ENCODE assay signal across 8 cellular contexts in the genomic region with DNA sequence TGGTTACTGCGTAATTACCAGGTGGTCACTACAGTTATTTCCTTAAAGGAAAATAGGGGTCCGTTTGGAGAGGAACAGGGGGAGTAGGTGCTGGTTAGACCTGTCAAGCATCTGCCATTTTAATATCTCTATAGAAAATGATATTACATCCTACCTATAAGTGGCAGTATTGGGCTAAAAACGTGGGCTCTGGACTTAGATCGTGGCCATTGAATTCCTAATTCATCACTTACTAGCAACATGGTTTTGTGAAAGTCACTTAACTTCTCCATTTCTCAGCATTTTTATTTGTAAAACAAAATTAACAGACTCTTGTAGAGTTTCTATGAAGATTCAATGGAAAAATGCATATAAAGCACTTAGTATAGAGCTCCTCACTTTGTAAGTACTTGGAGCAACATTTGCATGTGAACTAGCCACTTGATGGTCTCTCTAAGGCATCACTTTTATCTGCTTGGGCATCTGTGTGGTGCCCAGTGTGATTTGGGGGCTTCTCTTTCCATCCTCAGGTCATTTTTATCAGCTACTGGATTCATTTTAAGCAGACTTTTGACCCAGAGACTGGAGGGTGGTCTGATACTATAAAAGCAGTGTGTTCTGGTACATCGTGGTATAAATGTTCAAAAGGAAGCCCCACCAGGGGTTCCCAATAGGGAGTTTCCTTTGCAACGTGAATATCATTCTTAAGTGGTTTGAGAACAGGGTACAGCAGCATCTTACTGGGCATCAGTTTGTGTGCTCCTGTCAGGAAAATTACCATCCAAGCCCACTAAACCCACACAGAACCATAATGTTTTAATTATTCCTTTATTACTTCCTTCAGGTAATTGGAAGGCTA. TPM values are rescaled to one million over a fixed set of nuclear protein-coding genes. Genes with fewer than 3 reads are reported as not detected.
DNase-seq lines count a peak whose midpoint lies in the region; ATAC-seq, FAIRE-seq and TF ChIP-seq lines count a peak whose summit lies in the region.

No MANE protein-coding gene starts in this region.

- peak; percentile 90 for ATAC-seq in GM19351 (IDR thresholded peaks at IDR 0.05; ENCODE audit: unreplicated experiment)
- ATAC-seq in HG03571 (IDR thresholded peaks at IDR 0.05; ENCODE audit: unreplicated experiment): peak; percentile 74

- H3K4me1 ChIP-seq in endothelial cell of umbilical vein (ENCODE audit: control insufficient read depth, extremely low read depth, insufficient read depth, low read length) (peaks cover 28% of the 10 kb centered on the region), osteoblast (ENCODE audit: insufficient read depth, low read length) (peaks cover 34% of the 10 kb centered on the region)

- H3K36me3 Mint-ChIP-seq in activated naive CD8-positive, alpha-beta T cell treated with anti-CD3 and anti-CD28 coated beads for 36 hours: no peaks in the 10 kb centered on the region

- peaks cover 5% of the 10 kb centered on the region for H3K27me3 Mint-ChIP-seq in activated naive CD8-positive, alpha-beta T cell treated with anti-CD3 and anti-CD28 coated beads for 36 hours

- H3K4me3 Mint-ChIP-seq in activated naive CD8-positive, alpha-beta T cell treated with anti-CD3 and anti-CD28 coated beads for 36 hours: no peak overlapping the region

- H3K4me2 ChIP-seq in endothelial cell of umbilical vein (ENCODE audit: insufficient read depth, low read length): peak overlapping the region; percentile 23
- no peak overlapping the region for H3K4me2 ChIP-seq in osteoblast (ENCODE audit: insufficient read depth, low read length)

- intact Hi-C loops in endothelial cell of umbilical vein (cut with micrococcal nuclease): loop anchor here (1.0 to 5.0 kb wide), 11 partner anchors 41 to 494 kb away; partner anchors contain the start of genes CXCL1, CXCL3 and CXCL8

- POLR2A ChIA-PET in endothelial cell of umbilical vein (lab: Charles Lee): no interaction called here

- dilution Hi-C loops in endothelial cell of umbilical vein (cut with MboI; ENCODE audit: extremely low pct_ligation_motif_present, low sequenced_read_pairs): no loop called here

- H3K27ac ChIP-seq in C4-2B (no peak overlapping the region), endothelial cell of umbilical vein (ENCODE audit: insufficient read depth, low read depth, low read length) (peak overlapping the region; percentile 94), osteoblast (ENCODE audit: low read depth, low read length) (peak overlapping the region; percentile 81)

- H3K27me3 ChIP-seq in endothelial cell of umbilical vein (ENCODE audit: control insufficient read depth in 2 of 2, insufficient read depth in 2 of 2, low read length in 2 of 2) (no peaks in the 10 kb centered on the region), osteoblast (ENCODE audit: insufficient read depth, low read length) (no peaks in the 10 kb centered on the region)

- H3K9ac ChIP-seq in endothelial cell of umbilical vein (replicated peaks; ENCODE audit: extremely low read depth, insufficient read depth, low read length): peak overlapping the region; percentile 54

- no peaks in the 10 kb centered on the region for H3K9me1 ChIP-seq in endothelial cell of umbilical vein (replicated peaks; ENCODE audit: control insufficient read depth, extremely low read depth, insufficient read depth, low read length)

- no peaks in the 10 kb centered on the region for H3K36me3 ChIP-seq in endothelial cell of umbilical vein (ENCODE audit: control insufficient read depth in 2 of 2, extremely low read depth in 1 of 2, insufficient read depth in 2 of 2, low read length in 2 of 2)
- H3K36me3 ChIP-seq in osteoblast (ENCODE audit: insufficient read depth, low read length): no peaks in the 10 kb centered on the region

- TF ChIP-seq CTCF in C4-2B (conservative IDR thresholded peaks at IDR 0.05) (peak; percentile 67), endothelial cell of umbilical vein (IDR thresholded peaks at IDR 0.05; ENCODE audit: extremely low read depth in 1 of 2, insufficient read depth in 1 of 2, low read depth in 1 of 2, low read length in 2 of 2) (peak; percentile 25 to 44), osteoblast (IDR thresholded peaks at IDR 0.05; ENCODE audit: extremely low read depth, low read depth, low read length) (peak; percentile 64)

- H3K4me1 Mint-ChIP-seq in activated naive CD8-positive, alpha-beta T cell treated with anti-CD3 and anti-CD28 coated beads for 36 hours: no peaks in the 10 kb centered on the region

- H3K9me3 ChIP-seq in endothelial cell of umbilical vein (replicated peaks; ENCODE audit: control insufficient read depth, insufficient read depth, low read length) (no peaks in the 10 kb centered on the region), osteoblast (ENCODE audit: low read depth, low read length) (no peaks in the 10 kb centered on the region)

- no TSS peak for BruUV-seq in endothelial cell of umbilical vein (replicated peaks; lab: Mats Ljungman, UMichigan)

- CTCF ChIA-PET in endothelial cell of umbilical vein (lab: Charles Lee): interaction anchor here (0.9 to 6.1 kb wide), 30 partner anchors 9 to 471 kb away, joined by 3 to 95 read pairs (median 10); partner anchors contain the start of genes CXCL1, CXCL2, CXCL3 and CXCL8

- H3K27ac Mint-ChIP-seq in activated naive CD8-positive, alpha-beta T cell treated with anti-CD3 and anti-CD28 coated beads for 36 hours: no peak overlapping the region

- no peak overlapping the region for H3K4me3 ChIP-seq in endothelial cell of umbilical vein (replicated peaks in 1 of 3; ENCODE audit: insufficient read depth in 1 of 3, low read depth in 1 of 3, low read length in 3 of 3)
- no peak overlapping the region for H3K4me3 ChIP-seq in osteoblast (ENCODE audit: insufficient read depth, low read length)

- H2AFZ ChIP-seq in endothelial cell of umbilical vein (ENCODE audit: low read depth, low read length) (peak overlapping the region; percentile 17), osteoblast (ENCODE audit: low read length) (peak overlapping the region; percentile 69)

- H3K9me3 Mint-ChIP-seq in activated naive CD8-positive, alpha-beta T cell treated with anti-CD3 and anti-CD28 coated beads for 36 hours: no peaks in the 10 kb centered on the region

- H3K79me2 ChIP-seq in endothelial cell of umbilical vein (ENCODE audit: control insufficient read depth, insufficient read depth, low read length) (no peaks in the 10 kb centered on the region), osteoblast (ENCODE audit: insufficient read depth, low read length) (no peaks in the 10 kb centered on the region)

- no peak for FAIRE-seq in endothelial cell of umbilical vein (lab: Jason Lieb, UNC)

- TF ChIP-seq POLR2A in endothelial cell of umbilical vein (IDR thresholded peaks at IDR 0.05; ENCODE audit: low read depth, low read length): no peak

- no peaks in the 10 kb centered on the region for H4K20me1 ChIP-seq in endothelial cell of umbilical vein (replicated peaks; ENCODE audit: control insufficient read depth, extremely low read depth, insufficient read depth, low read length)
- H4K20me1 ChIP-seq in osteoblast (ENCODE audit: insufficient read depth, low read length): no peaks in the 10 kb centered on the region

- DNase-seq in NOMO-1 treated with dmso at 0.1 percent for 144 hours (lab: John Stamatoyannopoulos, UW; ENCODE audit: unreplicated experiment) (peak; percentile 67), endothelial cell of umbilical vein (ENCODE audit: low read depth, low spot score) (peak; percentile 76), osteoblast (ENCODE audit: insufficient read length, low spot score, missing footprints) (no peak)
- no peak for DNase-seq in activated naive CD8-positive, alpha-beta T cell treated with anti-CD3 and anti-CD28 coated beads for 36 hours
- no peak for DNase-seq in central memory CD4-positive, alpha-beta T cell

TF ChIP-seq in endothelial cell of umbilical vein, 7 proteins besides CTCF, POLR2A, EP300 and RAD21:
- TF ChIP-seq MYC (IDR thresholded peaks at IDR 0.05; ENCODE audit: low read depth, low read length): no peak
- TF ChIP-seq GATA2 (IDR thresholded peaks at IDR 0.05; ENCODE audit: insufficient read depth, insufficient read length, low read depth, low read length): peak; percentile 71

RNA-seq across cellular contexts. Expression of gene RASSF6, which starts 42.7 kb away (rescaled TPM):
- total RNA-seq in endothelial cell of umbilical vein (not detected in 2 replicates), osteoblast (not detected in 2 replicates)
- polyA plus RNA-seq in endothelial cell of umbilical vein: not detected in 2 replicates
- polyA plus RNA-seq in endothelial cell of umbilical vein (2011; cell fraction: cytosol; rRNA removed): not detected in 2 replicates
- polyA plus RNA-seq in endothelial cell of umbilical vein (2011; cell fraction: nucleus; rRNA removed): not detected in 2 replicates
- polyA plus RNA-seq in endothelial cell of umbilical vein (2012): not detected in 2 replicates
- not detected in 2 replicates for polyA minus RNA-seq in endothelial cell of umbilical vein
- polyA minus RNA-seq in endothelial cell of umbilical vein (2011; cell fraction: cytosol; rRNA and poly(A)+ RNA removed): not detected
- polyA minus RNA-seq in endothelial cell of umbilical vein (2011; cell fraction: nucleus; rRNA and poly(A)+ RNA removed): not detected in 2 replicates
- not detected for total RNA-seq in activated naive CD8-positive, alpha-beta T cell treated with anti-CD3 and anti-CD28 coated beads for 36 hours

Comparison
In these comparisons a context has a peak if more than half of its experiments do, and no peak if none do; other contexts are left out.
1. DNase-seq: peak in NOMO-1 treated with dmso at 0.1 percent for 144 hours (single experiment) and endothelial cell of umbilical vein (single experiment); none in osteoblast (single experiment), activated naive CD8-positive, alpha-beta T cell treated with anti-CD3 and anti-CD28 coated beads for 36 hours (single experiment) and central memory CD4-positive, alpha-beta T cell (single experiment).
2. Peak in every context shown above with its lines, with median percentiles within 50 percentile points of each other: CTCF ChIP-seq.